ENCODE assay signal across 20 cellular contexts in the genomic region with DNA sequence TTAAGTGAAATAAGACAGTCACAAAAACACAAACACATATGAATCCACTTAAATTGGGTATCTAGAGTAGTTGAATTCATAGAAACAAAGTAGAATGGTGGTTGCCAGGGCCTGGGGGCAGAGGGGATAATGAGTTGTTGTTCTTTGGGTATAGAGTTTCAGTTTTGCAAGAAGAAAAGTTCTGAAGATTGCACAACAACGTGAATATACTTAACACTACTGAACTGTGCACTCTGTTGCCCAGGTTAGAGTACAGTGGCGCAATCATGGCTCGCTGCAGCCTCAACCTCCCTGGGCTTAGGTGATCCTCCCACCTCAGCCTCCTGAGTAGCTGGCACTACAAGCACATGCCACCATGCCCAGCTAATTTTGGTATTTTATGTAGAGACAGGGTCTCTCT. TPM values are rescaled to one million over a fixed set of nuclear protein-coding genes. Genes with fewer than 3 reads are reported as not detected.
DNase-seq lines count a peak whose midpoint lies in the region; ATAC-seq and TF ChIP-seq lines count a peak whose summit lies in the region.
"Had no signal": no experiment of that assay in that cellular context is flagged by ENCODE, and none has a peak within 500 bp of the region (broad histone marks: within the 10 kb centered on the region; RNA-seq: fewer than 3 reads in every experiment).

No MANE protein-coding gene starts in this region.

- no peak overlapping the region for H3K4me3 ChIP-seq in HEK293 (ENCODE audit: low read depth, low read length)
- no peak overlapping the region for H3K4me3 ChIP-seq in PC-9
- H3K4me3 ChIP-seq in osteoblast (ENCODE audit: insufficient read depth, low read length): no peak overlapping the region

- peak; percentile 57 to 78 for DNase-seq in PC-9
- DNase-seq in dedifferentiated amniotic fluid mesenchymal stem cell (ENCODE audit: extremely low spot score): peak; percentile 83
- DNase-seq in osteoblast (ENCODE audit: insufficient read length, low spot score, missing footprints): peak; percentile 22
- DNase-seq in T-helper 17 cell: no peak
- DNase-seq in epidermal melanocyte (ENCODE audit: insufficient read length, low spot score): no peak
- DNase-seq: activated CD4-positive, alpha-beta memory T cell treated with anti-CD3 and anti-CD28 coated beads, Interleukin-2, amount 10 ng/mL, durations not matched to agents 7 days and 5 days; cerebellar nuclear complex; COR-L47; EL; NCI-H2029; NCI-H510A treated with DMSO at 0.1 percent for 48 hours had no signal

- H4K20me1 ChIP-seq in PC-9 (ENCODE audit: insufficient read depth) (no peaks in the 10 kb centered on the region), osteoblast (ENCODE audit: insufficient read depth, low read length) (no peaks in the 10 kb centered on the region)

- intact Hi-C loops in PC-9 (cut with micrococcal nuclease; ENCODE audit: unreplicated experiment): no loop called here

- H3K9me3 ChIP-seq in HEK293 (ENCODE audit: control insufficient read depth, insufficient read depth, low read depth, low read length) (no peaks in the 10 kb centered on the region), PC-9 (ENCODE audit: insufficient read depth, low read depth) (no peaks in the 10 kb centered on the region), osteoblast (ENCODE audit: low read depth, low read length) (no peaks in the 10 kb centered on the region), T-helper 17 cell (ENCODE audit: control insufficient read depth, low read length, poor library complexity, severe bottlenecking) (no peaks in the 10 kb centered on the region)

- H3F3A ChIP-seq in PC-9 (ENCODE audit: insufficient read depth, low read depth): peaks cover 28% of the 10 kb centered on the region

- H3K4me2 ChIP-seq in PC-9 (peak overlapping the region; percentile 86), osteoblast (ENCODE audit: insufficient read depth, low read length) (no peak overlapping the region)

- H3K27ac ChIP-seq in HEK293 (ENCODE audit: extremely low read depth, low read depth, low read length) (no peak overlapping the region), PC-9 (peak overlapping the region; percentile 42), osteoblast (ENCODE audit: low read depth, low read length) (no peak overlapping the region)
- H3K27ac ChIP-seq: HL-60, VCaP had no signal

- no peaks in the 10 kb centered on the region for H3K9me2 ChIP-seq in PC-9 (ENCODE audit: insufficient read depth)

- no peak for TF ChIP-seq CTCF in HEK293 (tag by site-specific recombination; IDR thresholded peaks at IDR 0.05)
- TF ChIP-seq CTCF in PC-9 (conservative IDR thresholded peaks at IDR 0.05): no peak
- no peak for TF ChIP-seq CTCF in osteoblast (IDR thresholded peaks at IDR 0.05; ENCODE audit: extremely low read depth, low read depth, low read length)

- H3K4me1 ChIP-seq in HEK293 (ENCODE audit: control insufficient read depth, insufficient read depth, low read length) (peaks cover 6% of the 10 kb centered on the region; the same call in 1 of the 2 replicates), PC-9 (replicated peaks; ENCODE audit: insufficient read depth) (peaks cover 70% of the 10 kb centered on the region), osteoblast (ENCODE audit: insufficient read depth, low read length) (peaks cover 4% of the 10 kb centered on the region)

- H3K36me3 Mint-ChIP-seq in T-helper 17 cell (ENCODE audit: low read depth): peaks cover 11% of the 10 kb centered on the region
- H3K36me3 Mint-ChIP-seq: memory B cell had no signal

- ATAC-seq in GM21529 (IDR thresholded peaks at IDR 0.05; ENCODE audit: unreplicated experiment): no peak
- ATAC-seq in HG03139 (IDR thresholded peaks at IDR 0.05; ENCODE audit: unreplicated experiment): no peak
- ATAC-seq in T-helper 17 cell: no peak
- ATAC-seq: Panc1 had no signal

- CTCF ChIA-PET in HEK293 (lab: Yijun Ruan, JAX) (no interaction called here), PC-9 (lab: Charles Lee) (interaction anchor here (0.6 kb wide), 1 partner anchor 170 kb away, joined by 5 read pairs; no protein-coding TSS in a partner anchor)

- BruUV-seq in PC-9 (replicated peaks; lab: Mats Ljungman, UMichigan): no TSS peak

- no peaks in the 10 kb centered on the region for H3K36me3 ChIP-seq in HEK293 (ENCODE audit: control insufficient read depth in 2 of 2, insufficient read depth in 1 of 2, low read length in 2 of 2)
- no peaks in the 10 kb centered on the region for H3K36me3 ChIP-seq in PC-9 (ENCODE audit: low read depth)
- no peaks in the 10 kb centered on the region for H3K36me3 ChIP-seq in osteoblast (ENCODE audit: insufficient read depth, low read length)

- POLR2A ChIA-PET in HEK293 (lab: Yijun Ruan, JAX) (no interaction called here), PC-9 (lab: Charles Lee; ENCODE audit: unreplicated experiment) (no interaction called here)

- H3K4me3 Mint-ChIP-seq in T-helper 17 cell: no peak overlapping the region
- H3K4me3 Mint-ChIP-seq: activated CD4-positive, alpha-beta memory T cell treated with anti-CD3 and anti-CD28 coated beads, Interleukin-2, amount 10 ng/mL, durations not matched to agents 7 days and 5 days; memory B cell; nephron had no signal

- H3K27me3 ChIP-seq in PC-9 (ENCODE audit: insufficient read depth, low read depth): no peaks in the 10 kb centered on the region
- H3K27me3 ChIP-seq in osteoblast (ENCODE audit: insufficient read depth, low read length): peaks cover 28% of the 10 kb centered on the region

- no peak overlapping the region for H3K27ac Mint-ChIP-seq in T-helper 17 cell
- H3K27ac Mint-ChIP-seq: activated CD4-positive, alpha-beta memory T cell treated with anti-CD3 and anti-CD28 coated beads, Interleukin-2, amount 10 ng/mL, durations not matched to agents 7 days and 5 days; memory B cell; nephron had no signal

- peaks cover 43% of the 10 kb centered on the region for H3K27me3 Mint-ChIP-seq in T-helper 17 cell

- H3K79me2 ChIP-seq in PC-9 (ENCODE audit: low read depth) (no peaks in the 10 kb centered on the region), osteoblast (ENCODE audit: insufficient read depth, low read length) (no peaks in the 10 kb centered on the region)

- H2AFZ ChIP-seq in PC-9 (no peak overlapping the region), osteoblast (ENCODE audit: low read length) (no peak overlapping the region)

- peaks cover 6% of the 10 kb centered on the region for H3K4me1 Mint-ChIP-seq in T-helper 17 cell
- H3K4me1 Mint-ChIP-seq: activated CD4-positive, alpha-beta memory T cell treated with anti-CD3 and anti-CD28 coated beads, Interleukin-2, amount 10 ng/mL, durations not matched to agents 7 days and 5 days; memory B cell had no signal

TF ChIP-seq in HEK293, 187 proteins besides CTCF, POLR2A, EP300 and RAD21 (continues in another document):
- no peak for TF ChIP-seq GFI1B (tag by site-specific recombination; IDR thresholded peaks at IDR 0.05)
- no peak for TF ChIP-seq REST (tag by site-specific recombination; IDR thresholded peaks at IDR 0.05)
- TF ChIP-seq ZFP69B (tag by site-specific recombination; IDR thresholded peaks at IDR 0.05): peak; percentile 53; the same call in 1 of the 2 replicates
- no peak for TF ChIP-seq ZNF341 (tag by site-specific recombination; IDR thresholded peaks at IDR 0.05; ENCODE audit: low read depth)
- TF ChIP-seq ZBTB1 (tag by site-specific recombination; IDR thresholded peaks at IDR 0.05): no peak
- TF ChIP-seq ZNF133 (tag by site-specific recombination; IDR thresholded peaks at IDR 0.05): no peak
- no peak for TF ChIP-seq ZNF223 (tag by site-specific recombination; IDR thresholded peaks at IDR 0.05)
- TF ChIP-seq ZFP41 (tag by site-specific recombination; IDR thresholded peaks at IDR 0.05; ENCODE audit: borderline replicate concordance): no peak
- no peak for TF ChIP-seq INSM2 (tag by site-specific recombination; IDR thresholded peaks at IDR 0.05)

RNA-seq across cellular contexts. Expression of gene GRAMD2A, which starts 14.9 kb away (rescaled TPM):
- total RNA-seq in PC-9 (2021) (48.5 and 60.2 TPM in 2 replicates), osteoblast (not detected in 2 replicates), T-helper 17 cell (not detected)
- total RNA-seq: activated CD4-positive, alpha-beta memory T cell treated with anti-CD3 and anti-CD28 coated beads, Interleukin-2, amount 10 ng/mL, durations not matched to agents 7 days and 5 days; LHCN-M2 had no signal

RNA-seq across cellular contexts. Expression of gene PKM, which starts 48.3 kb away (rescaled TPM):
- total RNA-seq in PC-9 (2021): 1,294 and 1,809 TPM in 2 replicates
- total RNA-seq in osteoblast: 1,919 and 2,299 TPM in 2 replicates
- total RNA-seq in T-helper 17 cell: 100 to 1,000 TPM; 343 to 428 TPM

Comparison
In these comparisons a context has a peak if more than half of its experiments do, and no peak if none do; other contexts are left out.
1. DNase-seq: peak in PC-9 (2 of 2), dedifferentiated amniotic fluid mesenchymal stem cell (single experiment) and osteoblast (single experiment); none in T-helper 17 cell (0 of 3) and epidermal melanocyte (single experiment).
2. RNA of gene GRAMD2A, which starts 14.9 kb away (total RNA-seq): 48.5 to 60.2 TPM in PC-9; not detected in osteoblast and not detected in T-helper 17 cell; every median in the first group is over 10 times any median in the second.